In the genomic region with DNA sequence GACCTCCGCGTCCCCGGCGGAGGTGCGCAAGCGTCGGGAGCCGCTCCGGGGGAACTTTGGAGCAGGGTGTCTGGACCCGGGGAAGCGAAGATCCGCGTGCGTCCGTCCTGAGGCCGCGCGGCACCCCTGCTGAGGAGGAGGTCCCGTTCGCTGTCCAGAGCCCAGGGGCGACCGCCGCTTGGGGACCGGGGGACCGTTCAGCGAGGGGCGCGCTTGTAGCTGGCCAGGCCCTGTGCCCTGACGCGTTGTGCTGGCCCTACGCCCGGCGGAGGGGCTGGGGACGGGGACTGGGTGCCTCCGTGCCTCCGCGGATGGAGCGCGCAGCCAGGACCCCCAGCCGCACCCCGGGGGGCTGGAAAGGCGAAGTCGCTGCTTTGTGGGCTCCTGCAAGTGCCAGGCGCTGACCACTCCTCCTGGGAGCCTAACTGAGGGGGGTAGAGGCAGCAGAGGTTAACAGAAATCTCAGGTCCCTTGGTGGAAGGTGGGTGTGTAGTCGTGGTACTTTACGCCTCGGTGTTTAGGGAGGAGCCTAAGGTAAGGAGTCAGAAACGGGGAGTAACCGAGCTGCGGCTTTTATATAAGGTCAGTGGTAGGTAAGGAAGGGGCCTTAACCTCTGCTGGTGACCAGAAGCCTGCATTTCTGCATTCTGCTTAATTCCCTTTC, we compare ENCODE assay signal across 9 cellular contexts. TPM values are rescaled to one million over a fixed set of nuclear protein-coding genes. Genes with fewer than 3 reads are reported as not detected.
DNase-seq lines count a peak whose midpoint lies in the region; ATAC-seq, FAIRE-seq and TF ChIP-seq lines count a peak whose summit lies in the region.
"Had no signal": no experiment of that assay in that cellular context is flagged by ENCODE, and none has a peak within 500 bp of the region (broad histone marks: within the 10 kb centered on the region; RNA-seq: fewer than 3 reads in every experiment).

PPARG (plus strand) TSS at position 605 of the 664 bp plus-strand sequence. CDS start 90,642 bp downstream, outside the sequence.

- intact Hi-C loops in PC-9 (cut with micrococcal nuclease; ENCODE audit: unreplicated experiment) (loop anchor here (1.0 to 5.0 kb wide), 5 partner anchors 56 to 190 kb away; no protein-coding TSS in a partner anchor), endothelial cell of umbilical vein (cut with micrococcal nuclease) (loop anchor here (5.0 kb wide), 1 partner anchor 189 kb away; no protein-coding TSS in a partner anchor)

- POLR2A ChIA-PET in PC-9 (lab: Charles Lee; ENCODE audit: unreplicated experiment) (interaction anchor here (0.5 to 0.6 kb wide), 3 partner anchors 92 to 118 kb away, joined by 3 to 4 read pairs (median 3); no protein-coding TSS in a partner anchor), endothelial cell of umbilical vein (lab: Charles Lee) (no interaction called here)

- TSS peak; percentile 33 for BruUV-seq in PC-9 (replicated peaks; lab: Mats Ljungman, UMichigan)
- BruUV-seq in endothelial cell of umbilical vein (replicated peaks; lab: Mats Ljungman, UMichigan), result no TSS peak

- DNase-seq in NCI-H1417 (lab: John Stamatoyannopoulos, UW) (peak in 2 of 3 experiments; percentile 49 to 53), NCI-H1417 treated with DMSO at 0.1 percent for 48 hours (lab: John Stamatoyannopoulos, UW) (no peak), PC-9 (peak; percentile 72 to 85), endothelial cell of umbilical vein (ENCODE audit: low read depth, low spot score) (no peak), urothelium cell line (ENCODE audit: low spot score) (peak; percentile 67)

- no peak within 1 kb of the TSS for H3K9ac ChIP-seq in endothelial cell of umbilical vein (replicated peaks; ENCODE audit: extremely low read depth, insufficient read depth, low read length)
- H3K9ac ChIP-seq: BLaER1 had no signal

- H3F3A ChIP-seq in PC-9 (ENCODE audit: insufficient read depth, low read depth), result peaks cover 30% of the 10 kb centered on the region

- H3K9me3 ChIP-seq in PC-9 (ENCODE audit: insufficient read depth, low read depth), result peaks cover 9% of the 10 kb centered on the region
- H3K9me3 ChIP-seq in endothelial cell of umbilical vein (replicated peaks; ENCODE audit: control insufficient read depth, insufficient read depth, low read length), result no peaks in the 10 kb centered on the region
- H3K9me3 ChIP-seq in mononuclear cell (ENCODE audit: low read depth, low read length), result no peaks in the 10 kb centered on the region

- H3K36me3 ChIP-seq in PC-9 (ENCODE audit: low read depth) (peaks cover 27% of the 10 kb centered on the region), endothelial cell of umbilical vein (ENCODE audit: control insufficient read depth in 2 of 2, extremely low read depth in 1 of 2, insufficient read depth in 2 of 2, low read length in 2 of 2) (no peaks in the 10 kb centered on the region)
- H3K36me3 ChIP-seq: BLaER1 had no signal

- H3K27me3 ChIP-seq in PC-9 (ENCODE audit: insufficient read depth, low read depth) (no peaks in the 10 kb centered on the region), endothelial cell of umbilical vein (ENCODE audit: control insufficient read depth in 2 of 2, insufficient read depth in 2 of 2, low read length in 2 of 2) (peaks cover 26 to 31% of the 10 kb centered on the region in 2 experiments), mononuclear cell (ENCODE audit: insufficient read depth, low read length) (peaks cover 55% of the 10 kb centered on the region)

- TF ChIP-seq POLR2A in endothelial cell of umbilical vein (IDR thresholded peaks at IDR 0.05; ENCODE audit: low read depth, low read length), result no peak

- H3K4me2 ChIP-seq in PC-9, result peak within 1 kb of the TSS; percentile 99
- peak within 1 kb of the TSS; percentile 47 for H3K4me2 ChIP-seq in endothelial cell of umbilical vein (ENCODE audit: insufficient read depth, low read length)
- H3K4me2 ChIP-seq: BLaER1 had no signal

- H4K20me1 ChIP-seq in PC-9 (ENCODE audit: insufficient read depth) (no peaks in the 10 kb centered on the region; the same call in 1 of the 2 replicates), endothelial cell of umbilical vein (replicated peaks; ENCODE audit: control insufficient read depth, extremely low read depth, insufficient read depth, low read length) (no peaks in the 10 kb centered on the region)
- H4K20me1 ChIP-seq: BLaER1 had no signal

- CTCF ChIA-PET in PC-9 (lab: Charles Lee), result interaction anchor here (0.6 kb wide), 1 partner anchor 152 kb away, joined by 6 read pairs; no protein-coding TSS in a partner anchor
- CTCF ChIA-PET in endothelial cell of umbilical vein (lab: Charles Lee), result interaction anchor here (1.0 kb wide), 1 partner anchor 153 kb away, joined by 4 read pairs; no protein-coding TSS in a partner anchor

- FAIRE-seq in endothelial cell of umbilical vein (lab: Jason Lieb, UNC) (no peak), urothelium cell line (lab: Jason Lieb, UNC) (no peak)

- H2AFZ ChIP-seq in PC-9, result peak within 1 kb of the TSS; percentile 83
- H2AFZ ChIP-seq in endothelial cell of umbilical vein (ENCODE audit: low read depth, low read length), result peak within 1 kb of the TSS; percentile 75

- H3K27ac ChIP-seq in PC-9 (peak within 1 kb of the TSS; percentile 91), endothelial cell of umbilical vein (ENCODE audit: insufficient read depth, low read depth, low read length) (no peak within 1 kb of the TSS)
- H3K27ac ChIP-seq: BLaER1 had no signal

- no peaks in the 10 kb centered on the region for H3K9me2 ChIP-seq in PC-9 (ENCODE audit: insufficient read depth)

- H3K79me2 ChIP-seq in PC-9 (ENCODE audit: low read depth) (peaks cover 68% of the 10 kb centered on the region), endothelial cell of umbilical vein (ENCODE audit: control insufficient read depth, insufficient read depth, low read length) (no peaks in the 10 kb centered on the region)

- no peaks in the 10 kb centered on the region for H3K9me1 ChIP-seq in endothelial cell of umbilical vein (replicated peaks; ENCODE audit: control insufficient read depth, extremely low read depth, insufficient read depth, low read length)

- H3K4me3 ChIP-seq in PC-9 (peak within 1 kb of the TSS; percentile 85), endothelial cell of umbilical vein (replicated peaks in 1 of 3; ENCODE audit: insufficient read depth in 1 of 3, low read depth in 1 of 3, low read length in 3 of 3) (peak within 1 kb of the TSS in 2 of 3 experiments; percentile 6 to 32), mononuclear cell (ENCODE audit: low read length) (peak within 1 kb of the TSS; percentile 32)
- H3K4me3 ChIP-seq: BLaER1 had no signal

- ATAC-seq in GM21825 (IDR thresholded peaks at IDR 0.05; ENCODE audit: unreplicated experiment) (no peak), GM21737 (IDR thresholded peaks at IDR 0.05; ENCODE audit: unreplicated experiment) (no peak)

- dilution Hi-C loops in endothelial cell of umbilical vein (cut with MboI; ENCODE audit: extremely low pct_ligation_motif_present, low sequenced_read_pairs), result no loop called here

- H3K4me1 ChIP-seq in PC-9 (replicated peaks; ENCODE audit: insufficient read depth) (peaks cover 34% of the 10 kb centered on the region), endothelial cell of umbilical vein (ENCODE audit: control insufficient read depth, extremely low read depth, insufficient read depth, low read length) (no peaks in the 10 kb centered on the region), mononuclear cell (ENCODE audit: insufficient read depth, low read length) (peaks cover 16% of the 10 kb centered on the region)
- H3K4me1 ChIP-seq: BLaER1 had no signal

- TF ChIP-seq CTCF in PC-9 (conservative IDR thresholded peaks at IDR 0.05), result no peak
- TF ChIP-seq CTCF in endothelial cell of umbilical vein (IDR thresholded peaks at IDR 0.05; ENCODE audit: extremely low read depth in 1 of 2, insufficient read depth in 1 of 2, low read depth in 1 of 2, low read length in 2 of 2), result no peak

TF ChIP-seq in endothelial cell of umbilical vein, 7 proteins besides CTCF, POLR2A, EP300 and RAD21:
- TF ChIP-seq GATA2 (IDR thresholded peaks at IDR 0.05; ENCODE audit: insufficient read depth, insufficient read length, low read depth, low read length) (no peak), EZH2 (IDR thresholded peaks at IDR 0.05; ENCODE audit: borderline replicate concordance, low read depth, low read length, severe bottlenecking) (peak; percentile 98)

RNA-seq across cellular contexts. Expression of gene PPARG, which starts in this region (rescaled TPM):
- total RNA-seq in PC-9 (2021), result 60.2 and 61.5 TPM in 2 replicates
- 1.3 and 1.5 TPM in 2 replicates for total RNA-seq in endothelial cell of umbilical vein
- 0.14 and 0.15 TPM in 2 replicates for polyA plus RNA-seq in endothelial cell of umbilical vein
- polyA plus RNA-seq in endothelial cell of umbilical vein (2011; cell fraction: cytosol; rRNA removed), result 0.10 and 0.34 TPM in 2 replicates
- 0.08 and 0.24 TPM in 2 replicates for polyA plus RNA-seq in endothelial cell of umbilical vein (2011; cell fraction: nucleus; rRNA removed)
- 0.12 and 0.29 TPM in 2 replicates for polyA plus RNA-seq in endothelial cell of umbilical vein (2012)
- 2.3 TPM in 1 of 2 replicates, not detected in the other for polyA minus RNA-seq in endothelial cell of umbilical vein
- 32.1 TPM for polyA minus RNA-seq in endothelial cell of umbilical vein (2011; cell fraction: cytosol; rRNA and poly(A)+ RNA removed)
- polyA minus RNA-seq in endothelial cell of umbilical vein (2011; cell fraction: nucleus; rRNA and poly(A)+ RNA removed), result 0.77 TPM in 1 of 2 replicates, not detected in the other
- 1.9 TPM for total RNA-seq in mononuclear cell

Comparison
In these comparisons a context has a peak if more than half of its experiments do, and no peak if none do; other contexts are left out.
1. RNA of gene PPARG (total RNA-seq): 60.2 to 61.5 TPM in PC-9; 1.9 TPM in mononuclear cell (single experiment) and 1.3 to 1.5 TPM in endothelial cell of umbilical vein; every median in the first group is over 10 times any median in the second.
2. DNase-seq: peak in NCI-H1417 (2 of 3), PC-9 (2 of 2) and urothelium cell line (single experiment); none in NCI-H1417 treated with DMSO at 0.1 percent for 48 hours (single experiment) and endothelial cell of umbilical vein (single experiment).
3. H3K4me3 ChIP-seq: peak in every context shown above with its lines; median percentile 85 in PC-9; 32 in mononuclear cell; 19 in endothelial cell of umbilical vein.